8 cellular contexts compared by ENCODE assay signal in genomic region chr19:38209671-38210457, GRCh38. TPM values are rescaled to one million over a fixed set of nuclear protein-coding genes. Genes with fewer than 3 reads are reported as not detected.
DNase-seq lines count a peak whose midpoint lies in the region; ATAC-seq and TF ChIP-seq lines count a peak whose summit lies in the region.

No MANE protein-coding gene starts in this region.

- peaks cover 17 to 52% (median 26%) of the 10 kb centered on the region in 5 donors for H3K27me3 Mint-ChIP-seq in naive thymus-derived CD8-positive, alpha-beta T cell

- peak overlapping the region in 8 of 10 donors; percentile 1 to 72 (median 27) for H3K4me3 Mint-ChIP-seq in naive thymus-derived CD8-positive, alpha-beta T cell

- DNase-seq in AG09309 (ENCODE audit: low read depth), result no peak
- DNase-seq in NCI-H510A (lab: John Stamatoyannopoulos, UW), result peak; percentile 60
- DNase-seq in fibroblast of peridontal ligament (ENCODE audit: extremely low read depth), result peak; percentile 36
- no peak for DNase-seq in naive thymus-derived CD8-positive, alpha-beta T cell
- no peak for DNase-seq in UCSD-AML1 (lab: John Stamatoyannopoulos, UW; ENCODE audit: unreplicated experiment)

- H3K27ac Mint-ChIP-seq in naive thymus-derived CD8-positive, alpha-beta T cell, result peak overlapping the region in 3 of 10 donors; percentile 53 to 89 (median 57)

- peaks cover 22 to 28% (median 25%) of the 10 kb centered on the region in 4 donors for H3K4me1 Mint-ChIP-seq in naive thymus-derived CD8-positive, alpha-beta T cell

- peaks cover 0 to 5% (median 0%) of the 10 kb centered on the region in 9 donors for H3K9me3 Mint-ChIP-seq in naive thymus-derived CD8-positive, alpha-beta T cell

- POLR2A ChIA-PET in naive thymus-derived CD8-positive, alpha-beta T cell (lab: Charles Lee), result no interaction called here

- H3K4me3 ChIP-seq in AG09309 (ENCODE audit: control insufficient read depth, low read depth, low read length), result peak overlapping the region; percentile 28

- no peak for TF ChIP-seq CTCF in AG09309 (IDR thresholded peaks at IDR 0.05; ENCODE audit: control insufficient read depth, insufficient read depth, low read depth, low read length, missing control alignments)

- no peak for ATAC-seq in naive thymus-derived CD8-positive, alpha-beta T cell
- no peak for ATAC-seq in HG03045 (IDR thresholded peaks at IDR 0.05; ENCODE audit: unreplicated experiment)
- ATAC-seq in HG03521 (IDR thresholded peaks at IDR 0.05; ENCODE audit: unreplicated experiment), result no peak
- ATAC-seq in HG03439 (IDR thresholded peaks at IDR 0.05; ENCODE audit: unreplicated experiment), result no peak

- H3K36me3 Mint-ChIP-seq in naive thymus-derived CD8-positive, alpha-beta T cell, result peaks cover 0 to 28% (median 17%) of the 10 kb centered on the region in 3 donors

RNA-seq across cellular contexts. Expression of gene DPF1, which starts 14.2 kb away (rescaled TPM):
- not detected for total RNA-seq in naive thymus-derived CD8-positive, alpha-beta T cell
- not detected for polyA plus RNA-seq in naive thymus-derived CD8-positive, alpha-beta T cell

RNA-seq across cellular contexts. Expression of gene PPP1R14A, which starts 46.3 kb away (rescaled TPM):
- 1 to 10 TPM in 1 of 2 experiments, under 1 TPM in 1; 0.94 to 1.2 TPM for total RNA-seq in naive thymus-derived CD8-positive, alpha-beta T cell
- not detected for polyA plus RNA-seq in naive thymus-derived CD8-positive, alpha-beta T cell

RNA-seq across cellular contexts. Expression of gene SPINT2, which starts 54.5 kb away (rescaled TPM):
- total RNA-seq in naive thymus-derived CD8-positive, alpha-beta T cell, result 10 to 100 TPM; 49.6 to 50.5 TPM
- 100 to 1,000 TPM; 139 to 162 (median 158) TPM for polyA plus RNA-seq in naive thymus-derived CD8-positive, alpha-beta T cell

Comparison
In these comparisons a context has a peak if more than half of its experiments do, and no peak if none do; other contexts are left out.
1. DNase-seq: peak in NCI-H510A (single experiment) and fibroblast of peridontal ligament (single experiment); none in AG09309 (single experiment), naive thymus-derived CD8-positive, alpha-beta T cell (0 of 10) and UCSD-AML1 (single experiment).